Comparison of ENCODE assay signal across 10 cellular contexts in genomic region chr9:128111726-128112125, GRCh38. TPM values are rescaled to one million over a fixed set of nuclear protein-coding genes. Genes with fewer than 3 reads are reported as not detected.
DNase-seq lines count a peak whose midpoint lies in the region; ATAC-seq and TF ChIP-seq lines count a peak whose summit lies in the region.
"Not testable (repeated sequence)": the region's sequence is repeated elsewhere in the genome, so short reads cannot be mapped to it uniquely, and the experiment has no call there.
"Had no signal": no experiment of that assay in that cellular context is flagged by ENCODE, and none has a peak within 500 bp of the region (broad histone marks: within the 10 kb centered on the region; RNA-seq: fewer than 3 reads in every experiment).

No MANE protein-coding gene starts in this region.

- intact Hi-C loops in Right ventricle myocardium superior (cut with DNase I); right lobe of liver (cut with DNase I); sciatic nerve (cut with DNase I); aorta (cut with DNase I): not testable (repeated sequence)

- H3K9ac ChIP-seq in mucosa of stomach (ENCODE audit: low read length): peak overlapping the region; percentile 37

- H3K9me3 ChIP-seq in Peyer's patch; right lobe of liver; mucosa of stomach (ENCODE audit: control insufficient read depth, low read length); aorta (ENCODE audit: control insufficient read depth, low read length): not testable (repeated sequence)

- 60% methylated on average over 2 of the region's 12 CpGs for WGBS in right lobe of liver (ENCODE audit: insufficient coverage, low coverage, low lambda C conversion rate, missing lambda C conversion rate)
- 81 to 82% methylated on average over 12 of the region's 12 CpGs for WGBS in aorta, 2 donors

- not testable (repeated sequence) for TF ChIP-seq POLR2A in Peyer's patch (IDR thresholded peaks at IDR 0.05); right lobe of liver (IDR thresholded peaks at IDR 0.05)

- not testable (repeated sequence) for H3K27me3 Mint-ChIP-seq in activated naive CD8-positive, alpha-beta T cell treated with anti-CD3 and anti-CD28 coated beads, Interleukin-2, amount 10 ng/mL, durations not matched to agents 7 days and 5 days; stimulated activated memory B cell treated with anti-CD40 and anti-IgM and Interleukin-4, amounts not matched to agents 10 μg/mL and 1 μg/mL and 100 μg/mL, for 72 hours

- not testable (repeated sequence) for TF ChIP-seq CTCF in Peyer's patch (IDR thresholded peaks at IDR 0.05); right lobe of liver (IDR thresholded peaks at IDR 0.05)

- H3K4me3 ChIP-seq in Peyer's patch: peak overlapping the region in 2 of 4 donors; percentile 52 to 67
- H3K4me3 ChIP-seq in right lobe of liver; mucosa of stomach (ENCODE audit: low read length); aorta (ENCODE audit: low read length in 2 of 2): not testable (repeated sequence)

- DNase-seq in Peyer's patch: peak in 2 of 3 donors; percentile 39 to 44
- DNase-seq in activated naive CD8-positive, alpha-beta T cell treated with anti-CD3 and anti-CD28 coated beads, Interleukin-2, amount 10 ng/mL, durations not matched to agents 7 days and 5 days: not testable (repeated sequence)
- DNase-seq in Right ventricle myocardium superior: peak; percentile 11
- DNase-seq in right lobe of liver: peak in 2 of 3 donors; percentile 12 to 26
- peak; percentile 41 for DNase-seq in sciatic nerve (ENCODE audit: low spot score)
- peak; percentile 10 to 40 for DNase-seq in aorta

- H3K4me1 ChIP-seq in Peyer's patch: peaks cover 0 to 34% (median 7%) of the 10 kb centered on the region in 4 donors
- peaks cover 0 to 52% (median 26%) of the 10 kb centered on the region in 4 donors for H3K4me1 ChIP-seq in right lobe of liver
- peaks cover 65% of the 10 kb centered on the region for H3K4me1 ChIP-seq in mucosa of stomach (ENCODE audit: control insufficient read depth, insufficient read depth, low read length)
- H3K4me1 ChIP-seq in aorta (ENCODE audit: control insufficient read depth in 1 of 2, insufficient read depth in 2 of 2, low read length in 2 of 2): not testable (repeated sequence)

- H3K27ac ChIP-seq in Peyer's patch: peak overlapping the region in 3 of 4 donors; percentile 92 to 98 (median 95)
- not testable (repeated sequence) for H3K27ac ChIP-seq in right lobe of liver; aorta (ENCODE audit: low read depth in 1 of 2, low read length in 2 of 2)

- POLR2A ChIA-PET in activated naive CD8-positive, alpha-beta T cell treated with anti-CD3 and anti-CD28 coated beads, Interleukin-2, amount 10 ng/mL, durations not matched to agents 7 days and 5 days (lab: Charles Lee): interaction anchor here (0.7 kb wide), 1 partner anchor 168 kb away, joined by 3 read pairs; no protein-coding TSS in a partner anchor

- H3K27ac Mint-ChIP-seq in activated naive CD8-positive, alpha-beta T cell treated with anti-CD3 and anti-CD28 coated beads, Interleukin-2, amount 10 ng/mL, durations not matched to agents 7 days and 5 days: peak overlapping the region; percentile 34
- H3K27ac Mint-ChIP-seq in stimulated activated memory B cell treated with anti-CD40 and anti-IgM and Interleukin-4, amounts not matched to agents 10 μg/mL and 1 μg/mL and 100 μg/mL, for 72 hours: peak overlapping the region; percentile 55

- H3K9me3 Mint-ChIP-seq in activated naive CD8-positive, alpha-beta T cell treated with anti-CD3 and anti-CD28 coated beads, Interleukin-2, amount 10 ng/mL, durations not matched to agents 7 days and 5 days; stimulated activated memory B cell treated with anti-CD40 and anti-IgM and Interleukin-4, amounts not matched to agents 10 μg/mL and 1 μg/mL and 100 μg/mL, for 72 hours: not testable (repeated sequence)

- not testable (repeated sequence) for H3K4me3 Mint-ChIP-seq in activated naive CD8-positive, alpha-beta T cell treated with anti-CD3 and anti-CD28 coated beads, Interleukin-2, amount 10 ng/mL, durations not matched to agents 7 days and 5 days; stimulated activated memory B cell treated with anti-CD40 and anti-IgM and Interleukin-4, amounts not matched to agents 10 μg/mL and 1 μg/mL and 100 μg/mL, for 72 hours

- peaks cover 0 to 24% (median 0%) of the 10 kb centered on the region in 3 donors for H3K36me3 ChIP-seq in Peyer's patch
- H3K36me3 ChIP-seq in right lobe of liver: peaks cover 7 to 22% (median 13%) of the 10 kb centered on the region in 4 donors
- peaks cover 20% of the 10 kb centered on the region for H3K36me3 ChIP-seq in mucosa of stomach (ENCODE audit: control insufficient read depth, insufficient read depth, low read length)
- H3K36me3 ChIP-seq in aorta (ENCODE audit: control insufficient read depth in 1 of 2, insufficient read depth in 2 of 2, low read length in 1 of 2): not testable (repeated sequence)

- not testable (repeated sequence) for H3K4me1 Mint-ChIP-seq in activated naive CD8-positive, alpha-beta T cell treated with anti-CD3 and anti-CD28 coated beads, Interleukin-2, amount 10 ng/mL, durations not matched to agents 7 days and 5 days
- H3K4me1 Mint-ChIP-seq in stimulated activated memory B cell treated with anti-CD40 and anti-IgM and Interleukin-4, amounts not matched to agents 10 μg/mL and 1 μg/mL and 100 μg/mL, for 72 hours: peaks cover 37% of the 10 kb centered on the region

- H3K36me3 Mint-ChIP-seq in activated naive CD8-positive, alpha-beta T cell treated with anti-CD3 and anti-CD28 coated beads, Interleukin-2, amount 10 ng/mL, durations not matched to agents 7 days and 5 days: not testable (repeated sequence)
- peaks cover 41% of the 10 kb centered on the region for H3K36me3 Mint-ChIP-seq in stimulated activated memory B cell treated with anti-CD40 and anti-IgM and Interleukin-4, amounts not matched to agents 10 μg/mL and 1 μg/mL and 100 μg/mL, for 72 hours

- not testable (repeated sequence) for ATAC-seq in activated naive CD8-positive, alpha-beta T cell treated with anti-CD3 and anti-CD28 coated beads, Interleukin-2, amount 10 ng/mL, durations not matched to agents 7 days and 5 days (ENCODE audit: low read depth); Right ventricle myocardium superior (ENCODE audit: poor library complexity); right lobe of liver; sciatic nerve; stimulated activated memory B cell treated with anti-CD40 and anti-IgM and Interleukin-4, amounts not matched to agents 10 μg/mL and 1 μg/mL and 100 μg/mL, for 72 hours; aorta (ENCODE audit: low FRiP score)

- not testable (repeated sequence) for H3K27me3 ChIP-seq in Peyer's patch; right lobe of liver; mucosa of stomach (ENCODE audit: control insufficient read depth, insufficient read depth, low read length); aorta (ENCODE audit: control insufficient read depth in 1 of 2, insufficient read depth in 2 of 2, low read length in 1 of 2)

RNA-seq across cellular contexts. Expression of gene PTGES2, which starts 15.8 kb away (rescaled TPM):
- total RNA-seq in Peyer's patch (100 to 1,000 TPM; 123 to 193 (median 168) TPM), Right ventricle myocardium superior (155 TPM), right lobe of liver (10 to 100 TPM; 27.2 to 67.2 (median 30.5) TPM), sciatic nerve (33.8 TPM), aorta (10 to 100 TPM; 37.1 to 38.5 TPM)
- 10 to 100 TPM; 51.8 to 53.2 TPM for total RNA-seq in activated naive CD8-positive, alpha-beta T cell treated with anti-CD3 and anti-CD28 coated beads, Interleukin-2, amount 10 ng/mL, durations not matched to agents 7 days and 5 days
- polyA plus RNA-seq in aorta: 10 to 100 TPM; 29.9 to 56.2 TPM

RNA-seq across cellular contexts. Expression of gene LCN2, which starts 37.5 kb away (rescaled TPM):
- total RNA-seq in Peyer's patch: 100 to 1,000 TPM in 1 of 4 donors, 10 to 100 TPM in 2, 1 to 10 TPM in 1; 1.9 to 191 (median 37.1) TPM
- total RNA-seq in activated naive CD8-positive, alpha-beta T cell treated with anti-CD3 and anti-CD28 coated beads, Interleukin-2, amount 10 ng/mL, durations not matched to agents 7 days and 5 days: not detected
- total RNA-seq in Right ventricle myocardium superior: not detected
- 10 to 100 TPM in 4 of 6 experiments, 1 to 10 TPM in 2; 2.7 to 81.8 (median 18.1) TPM for total RNA-seq in right lobe of liver
- 6.0 TPM for total RNA-seq in sciatic nerve
- total RNA-seq in aorta: 1 to 10 TPM in 1 of 2 donors, under 1 TPM in 1; 0.84 to 1.1 TPM
- polyA plus RNA-seq in aorta: 1 to 10 TPM in 1 of 2 donors, under 1 TPM in 1; 0.90 to 5.6 TPM
- total RNA-seq: CD8-positive, alpha-beta T cell; GM23248 had no signal
- polyA plus RNA-seq: GM23248 had no signal

RNA-seq across cellular contexts. Expression of gene SLC25A25, which starts 43.7 kb away (rescaled TPM):
- total RNA-seq in Peyer's patch (10 to 100 TPM; 18.2 to 44.1 (median 28.2) TPM), Right ventricle myocardium superior (5.0 TPM), right lobe of liver (10 to 100 TPM; 21.2 to 81.5 (median 53.3) TPM), sciatic nerve (21.0 TPM), aorta (10 to 100 TPM; 16.3 to 40.9 TPM)
- 10 to 100 TPM; 21.2 to 21.8 TPM for total RNA-seq in activated naive CD8-positive, alpha-beta T cell treated with anti-CD3 and anti-CD28 coated beads, Interleukin-2, amount 10 ng/mL, durations not matched to agents 7 days and 5 days
- polyA plus RNA-seq in aorta: 10 to 100 TPM in 1 of 2 donors, 1 to 10 TPM in 1; 9.8 to 14.3 TPM

RNA-seq across cellular contexts. Expression of gene NAIF1, which starts 44.6 kb away (rescaled TPM):
- total RNA-seq in Peyer's patch (10 to 100 TPM in 2 of 4 donors, 1 to 10 TPM in 2; 7.4 to 26.1 (median 11.8) TPM), Right ventricle myocardium superior (4.5 TPM), right lobe of liver (1 to 10 TPM; 3.9 to 6.8 (median 5.7) TPM), sciatic nerve (7.8 TPM), aorta (10 to 100 TPM in 1 of 2 donors, 1 to 10 TPM in 1; 5.4 to 10.4 TPM)
- total RNA-seq in activated naive CD8-positive, alpha-beta T cell treated with anti-CD3 and anti-CD28 coated beads, Interleukin-2, amount 10 ng/mL, durations not matched to agents 7 days and 5 days: 10 to 100 TPM; 11.8 to 13.2 TPM
- 1 to 10 TPM; 7.0 to 8.9 TPM for polyA plus RNA-seq in aorta

RNA-seq across cellular contexts. Expression of gene BBLN, which starts 48.3 kb away (rescaled TPM):
- total RNA-seq in Peyer's patch (10 to 100 TPM; 38.8 to 93.7 (median 70.2) TPM), Right ventricle myocardium superior (31.3 TPM), right lobe of liver (100 to 1,000 TPM in 2 of 6 experiments, 10 to 100 TPM in 4; 13.5 to 192 (median 17.7) TPM), sciatic nerve (42.1 TPM), aorta (10 to 100 TPM; 46.7 to 54.3 TPM)
- total RNA-seq in activated naive CD8-positive, alpha-beta T cell treated with anti-CD3 and anti-CD28 coated beads, Interleukin-2, amount 10 ng/mL, durations not matched to agents 7 days and 5 days: 10 to 100 TPM; 77.6 to 90.9 TPM
- polyA plus RNA-seq in aorta: 100 to 1,000 TPM; 164 to 278 TPM
